1 cellular context compared by ENCODE assay signal in genomic region chr5:37955748-37956147, GRCh38.
TF ChIP-seq lines count a peak whose summit lies in the region.

No MANE protein-coding gene starts in this region.

TF ChIP-seq in HEK293, 187 proteins besides CTCF, POLR2A, EP300 and RAD21 (continued from another document):
- TF ChIP-seq PRDM10 (tag by site-specific recombination; IDR thresholded peaks at IDR 0.05) = no peak
- TF ChIP-seq ZNF449 (tag by site-specific recombination; IDR thresholded peaks at IDR 0.05) = no peak
- no peak for TF ChIP-seq ZNF518A (tag by site-specific recombination; conservative IDR thresholded peaks at IDR 0.05; ENCODE audit: low read depth)
- TF ChIP-seq ZNF473 (tag by site-specific recombination; IDR thresholded peaks at IDR 0.05) = no peak
- TF ChIP-seq ZBTB10 (tag by site-specific recombination; IDR thresholded peaks at IDR 0.05) = no peak
- 0 out of 2 replicates have a peak, but pooled peaks have one; percentile 33 for TF ChIP-seq ZNF629 (tag by site-specific recombination; IDR thresholded peaks at IDR 0.05)
- no peak for TF ChIP-seq ZNF335 (tag by site-specific recombination; conservative IDR thresholded peaks at IDR 0.05)
- peak; percentile 85 for TF ChIP-seq ATF2 (tag by site-specific recombination; IDR thresholded peaks at IDR 0.05; ENCODE audit: low read depth)
- TF ChIP-seq ZNF707 (tag by site-specific recombination; IDR thresholded peaks at IDR 0.05) = no peak
- peak; percentile 56 for TF ChIP-seq ZBTB21 (tag by site-specific recombination; IDR thresholded peaks at IDR 0.05)
TF ChIP-seq in HEK293: peak in this region for 5.
